Comparison of ENCODE assay signal across 10 cellular contexts in the genomic region with DNA sequence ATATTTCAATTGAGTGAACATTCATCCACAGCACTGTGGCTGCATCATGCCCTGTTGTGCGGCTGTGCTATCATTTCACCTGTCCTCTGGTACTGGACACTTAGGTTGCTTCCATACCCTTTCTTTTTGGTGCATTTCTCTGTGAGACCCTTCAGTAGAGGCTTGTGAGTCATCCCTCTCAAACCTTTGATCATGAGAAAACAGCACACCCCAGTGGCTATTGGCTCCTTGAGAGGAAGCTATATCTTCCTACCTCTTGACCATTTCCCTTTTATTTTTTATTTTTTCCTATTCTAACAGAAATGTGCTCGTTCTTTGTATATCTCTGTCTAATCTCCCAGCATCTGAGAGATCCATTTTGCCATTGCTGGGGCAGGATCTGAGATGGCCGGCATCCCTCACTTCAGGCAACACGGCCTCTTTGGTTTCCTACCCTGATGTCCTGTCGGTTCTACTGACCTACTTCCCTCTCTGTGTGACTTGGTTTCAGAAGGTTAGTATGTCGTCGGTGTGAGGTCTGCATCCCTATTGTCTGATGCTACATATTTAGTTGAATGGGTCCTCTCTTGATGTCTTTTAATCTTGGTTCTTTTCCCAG. TPM values are rescaled to one million over a fixed set of nuclear protein-coding genes. Genes with fewer than 3 reads are reported as not detected.
DNase-seq lines count a peak whose midpoint lies in the region; ATAC-seq and TF ChIP-seq lines count a peak whose summit lies in the region.
"Had no signal": no experiment of that assay in that cellular context is flagged by ENCODE, and none has a peak within 500 bp of the region (broad histone marks: within the 10 kb centered on the region; RNA-seq: fewer than 3 reads in every experiment).

No MANE protein-coding gene starts in this region.

- no peak for ATAC-seq in activated CD8-positive, alpha-beta T cell treated with anti-CD3 and anti-CD28 coated beads, Interleukin-2, amount 10 ng/mL, durations not matched to agents 7 days and 5 days
- ATAC-seq in activated CD8-positive, alpha-beta T cell treated with anti-CD3 and anti-CD28 coated beads for 36 hours, result no peak
- ATAC-seq in HG03039 (IDR thresholded peaks at IDR 0.05; ENCODE audit: unreplicated experiment), result no peak
- ATAC-seq: activated CD4-positive, alpha-beta T cell treated with anti-CD3 and anti-CD28 coated beads for 36 hours; gastrocnemius medialis had no signal

- no peak for DNase-seq in activated CD8-positive, alpha-beta T cell treated with anti-CD3 and anti-CD28 coated beads, Interleukin-2, amount 10 ng/mL, durations not matched to agents 7 days and 5 days
- DNase-seq in activated CD8-positive, alpha-beta T cell treated with anti-CD3 and anti-CD28 coated beads for 36 hours, result no peak
- DNase-seq in OCI-M1 (lab: John Stamatoyannopoulos, UW), result peak; percentile 75
- DNase-seq in fibroblast of pulmonary artery (ENCODE audit: low read depth), result peak; percentile 21
- DNase-seq in stromal cell of bone marrow (ENCODE audit: low read depth), result peak; percentile 11
- DNase-seq in stimulated activated CD4-positive, alpha-beta T cell treated with anti-CD3 and anti-CD28 coated beads, Interleukin-12 subunit alpha, Interleukin-12 subunit beta, amount 100 ng/mL, for 4 hours, result no peak
- no peak for DNase-seq in KG1 (lab: John Stamatoyannopoulos, UW)
- DNase-seq: activated CD4-positive, alpha-beta T cell treated with anti-CD3 and anti-CD28 coated beads for 36 hours; gastrocnemius medialis had no signal

- no peaks in the 10 kb centered on the region for H3K9me3 Mint-ChIP-seq in activated CD8-positive, alpha-beta T cell treated with anti-CD3 and anti-CD28 coated beads, Interleukin-2, amount 10 ng/mL, durations not matched to agents 7 days and 5 days (ENCODE audit: insufficient read depth)
- H3K9me3 Mint-ChIP-seq in activated CD8-positive, alpha-beta T cell treated with anti-CD3 and anti-CD28 coated beads for 36 hours, result no peaks in the 10 kb centered on the region

- CTCF ChIA-PET in activated CD8-positive, alpha-beta T cell treated with anti-CD3 and anti-CD28 coated beads, Interleukin-2, amount 10 ng/mL, durations not matched to agents 7 days and 5 days (lab: Charles Lee), result interaction anchor here (1.2 to 1.6 kb wide), 2 partner anchors 101 to 103 kb away, joined by 6 to 10 read pairs; no protein-coding TSS in a partner anchor
- CTCF ChIA-PET in activated CD8-positive, alpha-beta T cell treated with anti-CD3 and anti-CD28 coated beads for 36 hours (lab: Charles Lee), result interaction anchor here (1.3 kb wide), 1 partner anchor 101 kb away, joined by 3 read pairs; no protein-coding TSS in a partner anchor

- H3K4me3 ChIP-seq in fibroblast of pulmonary artery (replicated peaks; ENCODE audit: low read depth, low read length), result no peak overlapping the region
- H3K4me3 ChIP-seq: gastrocnemius medialis had no signal

- peaks cover 7% of the 10 kb centered on the region for H3K27me3 Mint-ChIP-seq in activated CD8-positive, alpha-beta T cell treated with anti-CD3 and anti-CD28 coated beads, Interleukin-2, amount 10 ng/mL, durations not matched to agents 7 days and 5 days (ENCODE audit: low read depth)
- peaks cover 2% of the 10 kb centered on the region for H3K27me3 Mint-ChIP-seq in activated CD8-positive, alpha-beta T cell treated with anti-CD3 and anti-CD28 coated beads for 36 hours

- H3K27ac Mint-ChIP-seq in activated CD8-positive, alpha-beta T cell treated with anti-CD3 and anti-CD28 coated beads, Interleukin-2, amount 10 ng/mL, durations not matched to agents 7 days and 5 days, result peak overlapping the region; percentile 18
- no peak overlapping the region for H3K27ac Mint-ChIP-seq in activated CD8-positive, alpha-beta T cell treated with anti-CD3 and anti-CD28 coated beads for 36 hours
- H3K27ac Mint-ChIP-seq: activated CD4-positive, alpha-beta T cell treated with anti-CD3 and anti-CD28 coated beads for 36 hours had no signal

- H3K4me3 Mint-ChIP-seq in activated CD8-positive, alpha-beta T cell treated with anti-CD3 and anti-CD28 coated beads, Interleukin-2, amount 10 ng/mL, durations not matched to agents 7 days and 5 days, result no peak overlapping the region
- no peak overlapping the region for H3K4me3 Mint-ChIP-seq in activated CD8-positive, alpha-beta T cell treated with anti-CD3 and anti-CD28 coated beads for 36 hours
- H3K4me3 Mint-ChIP-seq: activated CD4-positive, alpha-beta T cell treated with anti-CD3 and anti-CD28 coated beads for 36 hours had no signal

- intact Hi-C loops in activated CD8-positive, alpha-beta T cell treated with anti-CD3 and anti-CD28 coated beads for 36 hours (cut with micrococcal nuclease), result loop anchor here (5.0 kb wide), 1 partner anchor 102 kb away; no protein-coding TSS in a partner anchor

- H3K4me1 Mint-ChIP-seq in activated CD8-positive, alpha-beta T cell treated with anti-CD3 and anti-CD28 coated beads, Interleukin-2, amount 10 ng/mL, durations not matched to agents 7 days and 5 days (ENCODE audit: low read depth), result peaks cover 16% of the 10 kb centered on the region
- H3K4me1 Mint-ChIP-seq in activated CD8-positive, alpha-beta T cell treated with anti-CD3 and anti-CD28 coated beads for 36 hours (ENCODE audit: low read depth), result peaks cover 10% of the 10 kb centered on the region

- POLR2A ChIA-PET in activated CD8-positive, alpha-beta T cell treated with anti-CD3 and anti-CD28 coated beads, Interleukin-2, amount 10 ng/mL, durations not matched to agents 7 days and 5 days (lab: Charles Lee), result no interaction called here
- POLR2A ChIA-PET in activated CD8-positive, alpha-beta T cell treated with anti-CD3 and anti-CD28 coated beads for 36 hours (lab: Charles Lee), result no interaction called here

- no peak for TF ChIP-seq CTCF in activated CD8-positive, alpha-beta T cell treated with anti-CD3 and anti-CD28 coated beads for 36 hours (IDR thresholded peaks at IDR 0.05)
- TF ChIP-seq CTCF in fibroblast of pulmonary artery (IDR thresholded peaks at IDR 0.05; ENCODE audit: low read length, missing control alignments), result peak; percentile 25

- H3K36me3 Mint-ChIP-seq in activated CD8-positive, alpha-beta T cell treated with anti-CD3 and anti-CD28 coated beads, Interleukin-2, amount 10 ng/mL, durations not matched to agents 7 days and 5 days (ENCODE audit: low read depth), result no peaks in the 10 kb centered on the region
- H3K36me3 Mint-ChIP-seq in activated CD8-positive, alpha-beta T cell treated with anti-CD3 and anti-CD28 coated beads for 36 hours (ENCODE audit: low read depth), result no peaks in the 10 kb centered on the region

RNA-seq across cellular contexts. Expression of a gene that starts 23.8 kb away (rescaled TPM):
- total RNA-seq in activated CD8-positive, alpha-beta T cell treated with anti-CD3 and anti-CD28 coated beads, Interleukin-2, amount 10 ng/mL, durations not matched to agents 7 days and 5 days, result 1 to 10 TPM; 6.2 to 6.8 TPM
- 1 to 10 TPM; 4.1 to 4.7 TPM for total RNA-seq in activated CD8-positive, alpha-beta T cell treated with anti-CD3 and anti-CD28 coated beads for 36 hours

Comparison
In these comparisons a context has a peak if more than half of its experiments do, and no peak if none do; other contexts are left out.
1. DNase-seq: peak in OCI-M1 (single experiment), fibroblast of pulmonary artery (single experiment) and stromal cell of bone marrow (single experiment); none in activated CD8-positive, alpha-beta T cell treated with anti-CD3 and anti-CD28 coated beads, Interleukin-2, amount 10 ng/mL, durations not matched to agents 7 days and 5 days (single experiment), activated CD8-positive, alpha-beta T cell treated with anti-CD3 and anti-CD28 coated beads for 36 hours (single experiment), stimulated activated CD4-positive, alpha-beta T cell treated with anti-CD3 and anti-CD28 coated beads, Interleukin-12 subunit alpha, Interleukin-12 subunit beta, amount 100 ng/mL, for 4 hours (single experiment) and KG1 (single experiment).